Comparison of ENCODE assay signal across 18 cellular contexts in genomic region chr2:113370030-113370429, GRCh38.
"Had no signal": no experiment of that assay in that cellular context is flagged by ENCODE, and none has a peak within 500 bp of the region (broad histone marks: within the 10 kb centered on the region; RNA-seq: fewer than 3 reads in every experiment).

No MANE protein-coding gene starts in this region.

- H3K27ac Mint-ChIP-seq: activated B cell treated with CpG ODN at 0.5 μM for 24 hours; activated CD4-positive, alpha-beta T cell treated with anti-CD3 and anti-CD28 coated beads for 36 hours; activated naive CD4-positive, alpha-beta T cell treated with anti-CD3 and anti-CD28 coated beads for 36 hours; mesothelial cell of epicardium; natural killer cell; stimulated activated naive CD8-positive, alpha-beta T cell treated with anti-CD3 and anti-CD28 coated beads, Interleukin-15, Interleukin-2, amounts not matched to agents 100 ng/mL and 50 ng/mL, for 24 hours; T-helper 17 cell had no signal

- H3K27me3 ChIP-seq: left lung, right atrium auricular region, tibial nerve had no signal

- H3K27me3 Mint-ChIP-seq: activated B cell treated with CpG ODN at 0.5 μM for 24 hours; stimulated activated naive CD8-positive, alpha-beta T cell treated with anti-CD3 and anti-CD28 coated beads, Interleukin-15, Interleukin-2, amounts not matched to agents 100 ng/mL and 50 ng/mL, for 24 hours had no signal

- H3K36me3 ChIP-seq: left lung, prostate gland, right atrium auricular region, tibial nerve had no signal

- H3K9me3 ChIP-seq: left lung, prostate gland, right atrium auricular region, tibial nerve had no signal

- H3K4me1 ChIP-seq: left lung, prostate gland, right atrium auricular region, tibial nerve had no signal

- H3K4me3 ChIP-seq: left lung, prostate gland, right atrium auricular region, tibial nerve had no signal

- H3K36me3 Mint-ChIP-seq: activated naive CD8-positive, alpha-beta T cell treated with anti-CD3 and anti-CD28 coated beads, Interleukin-2, amount 10 ng/mL, durations not matched to agents 7 days and 5 days; mesothelial cell of epicardium; natural killer cell had no signal

- DNase-seq: amniotic stem cell, cerebellar nuclear complex, cortex of kidney, substantia nigra had no signal

- H3K27ac ChIP-seq: epithelial cell of prostate, left lung, prostate gland, right atrium auricular region, tibial nerve had no signal

- H3K4me3 Mint-ChIP-seq: activated B cell treated with CpG ODN at 0.5 μM for 24 hours; activated CD4-positive, alpha-beta T cell treated with anti-CD3 and anti-CD28 coated beads for 36 hours; activated naive CD4-positive, alpha-beta T cell treated with anti-CD3 and anti-CD28 coated beads for 36 hours; activated naive CD8-positive, alpha-beta T cell treated with anti-CD3 and anti-CD28 coated beads, Interleukin-2, amount 10 ng/mL, durations not matched to agents 7 days and 5 days; activated T-cell treated with anti-CD3 and anti-CD28 coated beads, Interleukin-2, amount 50 U/mL, for 72 hours; mesothelial cell of epicardium; natural killer cell; stimulated activated naive CD8-positive, alpha-beta T cell treated with anti-CD3 and anti-CD28 coated beads, Interleukin-15, Interleukin-2, amounts not matched to agents 100 ng/mL and 50 ng/mL, for 24 hours; T-helper 17 cell had no signal

- H3K9me3 Mint-ChIP-seq: activated B cell treated with CpG ODN at 0.5 μM for 24 hours; activated naive CD4-positive, alpha-beta T cell treated with anti-CD3 and anti-CD28 coated beads for 36 hours; activated naive CD8-positive, alpha-beta T cell treated with anti-CD3 and anti-CD28 coated beads, Interleukin-2, amount 10 ng/mL, durations not matched to agents 7 days and 5 days; activated T-cell treated with anti-CD3 and anti-CD28 coated beads, Interleukin-2, amount 50 U/mL, for 72 hours; mesothelial cell of epicardium; natural killer cell; stimulated activated naive CD8-positive, alpha-beta T cell treated with anti-CD3 and anti-CD28 coated beads, Interleukin-15, Interleukin-2, amounts not matched to agents 100 ng/mL and 50 ng/mL, for 24 hours had no signal
